Comparison of ENCODE assay signal across 1 cellular context in the genomic region with DNA sequence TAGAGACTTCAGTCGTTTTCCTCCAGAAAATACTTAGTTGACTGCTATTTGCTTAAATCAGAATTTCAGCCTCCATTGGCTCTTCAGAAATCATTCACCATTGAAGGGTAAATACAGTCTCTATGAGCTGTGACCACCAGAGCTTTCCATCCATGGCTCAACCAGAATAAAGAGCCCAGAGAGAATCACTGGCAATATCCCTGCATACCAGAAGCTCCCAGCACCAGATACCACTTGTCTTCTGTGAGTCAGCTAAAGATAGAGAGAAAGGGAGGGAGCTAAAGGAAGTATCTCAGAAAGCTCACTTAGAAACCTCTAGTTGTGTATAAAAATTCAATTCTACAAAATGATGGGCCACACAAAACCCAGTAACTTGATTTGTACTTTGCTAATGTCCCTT.
TF ChIP-seq lines count a peak whose summit lies in the region.

No MANE protein-coding gene starts in this region.

TF ChIP-seq in neural cell, 6 proteins besides CTCF, POLR2A, EP300 and RAD21:
- TF ChIP-seq MXI1 (conservative IDR thresholded peaks at IDR 0.05; ENCODE audit: poor library complexity, severe bottlenecking) (no peak), POLR2AphosphoS5 (IDR thresholded peaks at IDR 0.05) (no peak), SMC3 (conservative IDR thresholded peaks at IDR 0.05; ENCODE audit: poor library complexity) (no peak), EZH2 (IDR thresholded peaks at IDR 0.05; ENCODE audit: borderline replicate concordance, insufficient read depth, low read length, poor library complexity, severe bottlenecking) (no peak), TAF1 (IDR thresholded peaks at IDR 0.05; ENCODE audit: low read depth) (no peak)
- TF ChIP-seq, protein P1, sequence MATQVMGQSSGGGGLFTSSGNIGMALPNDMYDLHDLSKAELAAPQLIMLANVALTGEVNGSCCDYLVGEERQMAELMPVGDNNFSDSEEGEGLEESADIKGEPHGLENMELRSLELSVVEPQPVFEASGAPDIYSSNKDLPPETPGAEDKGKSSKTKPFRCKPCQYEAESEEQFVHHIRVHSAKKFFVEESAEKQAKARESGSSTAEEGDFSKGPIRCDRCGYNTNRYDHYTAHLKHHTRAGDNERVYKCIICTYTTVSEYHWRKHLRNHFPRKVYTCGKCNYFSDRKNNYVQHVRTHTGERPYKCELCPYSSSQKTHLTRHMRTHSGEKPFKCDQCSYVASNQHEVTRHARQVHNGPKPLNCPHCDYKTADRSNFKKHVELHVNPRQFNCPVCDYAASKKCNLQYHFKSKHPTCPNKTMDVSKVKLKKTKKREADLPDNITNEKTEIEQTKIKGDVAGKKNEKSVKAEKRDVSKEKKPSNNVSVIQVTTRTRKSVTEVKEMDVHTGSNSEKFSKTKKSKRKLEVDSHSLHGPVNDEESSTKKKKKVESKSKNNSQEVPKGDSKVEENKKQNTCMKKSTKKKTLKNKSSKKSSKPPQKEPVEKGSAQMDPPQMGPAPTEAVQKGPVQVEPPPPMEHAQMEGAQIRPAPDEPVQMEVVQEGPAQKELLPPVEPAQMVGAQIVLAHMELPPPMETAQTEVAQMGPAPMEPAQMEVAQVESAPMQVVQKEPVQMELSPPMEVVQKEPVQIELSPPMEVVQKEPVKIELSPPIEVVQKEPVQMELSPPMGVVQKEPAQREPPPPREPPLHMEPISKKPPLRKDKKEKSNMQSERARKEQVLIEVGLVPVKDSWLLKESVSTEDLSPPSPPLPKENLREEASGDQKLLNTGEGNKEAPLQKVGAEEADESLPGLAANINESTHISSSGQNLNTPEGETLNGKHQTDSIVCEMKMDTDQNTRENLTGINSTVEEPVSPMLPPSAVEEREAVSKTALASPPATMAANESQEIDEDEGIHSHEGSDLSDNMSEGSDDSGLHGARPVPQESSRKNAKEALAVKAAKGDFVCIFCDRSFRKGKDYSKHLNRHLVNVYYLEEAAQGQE (IDR thresholded peaks at IDR 0.05; ENCODE audit: borderline replicate concordance), result no peak
